Comparison of ENCODE assay signal across 15 cellular contexts in genomic region chr16:87603684-87604571, GRCh38. TPM values are rescaled to one million over a fixed set of nuclear protein-coding genes. Genes with fewer than 3 reads are reported as not detected.
A peak's percentile ranks its signal among the peaks of the same experiment; 100 is the strongest.
DNase-seq lines count a peak whose midpoint lies in the region; ATAC-seq, FAIRE-seq and TF ChIP-seq lines count a peak whose summit lies in the region.
"Had no signal": no experiment of that assay in that cellular context is flagged by ENCODE, and none has a peak within 500 bp of the region (broad histone marks: within the 10 kb centered on the region; RNA-seq: fewer than 3 reads in every experiment).

No MANE protein-coding gene starts in this region.

- H3K27me3 Mint-ChIP-seq in astrocyte (ENCODE audit: low read depth, unreplicated experiment) (peaks cover 46% of the 10 kb centered on the region), nephron (ENCODE audit: low read depth) (peaks cover 59% of the 10 kb centered on the region)
- H3K27me3 Mint-ChIP-seq in activated naive CD4-positive, alpha-beta T cell treated with anti-CD3 and anti-CD28 coated beads, Interleukin-2, amount 10 ng/mL, durations not matched to agents 7 days and 5 days: peaks cover 59% of the 10 kb centered on the region

- peak overlapping the region; percentile 71; the same call in 1 of the 2 replicates for H3K9ac ChIP-seq in HUES64 (ENCODE audit: low read depth, low read length)
- no peak overlapping the region for H3K9ac ChIP-seq in astrocyte (ENCODE audit: low read length)

- FAIRE-seq in astrocyte (lab: Jason Lieb, UNC): no peak
- FAIRE-seq: endometrium had no signal

- ATAC-seq in GM18502 (IDR thresholded peaks at IDR 0.05; ENCODE audit: poor library complexity, unreplicated experiment): no peak

- no peak overlapping the region for H2AFZ ChIP-seq in astrocyte (ENCODE audit: low read depth, low read length)

- peak; percentile 85 for DNase-seq in DMS 273 (lab: John Stamatoyannopoulos, UW; ENCODE audit: unreplicated experiment)
- no peak for DNase-seq in DMS 273 treated with DMSO at 0.1 percent for 48 hours (lab: John Stamatoyannopoulos, UW)
- DNase-seq in astrocyte (ENCODE audit: low read depth): no peak
- no peak for DNase-seq in NK-92 treated with Interleukin-12 subunit alpha and Interleukin-12 subunit beta, amount 100 ng/mL, for 24 hours (lab: John Stamatoyannopoulos, UW)
- DNase-seq in activated naive CD4-positive, alpha-beta T cell treated with anti-CD3 and anti-CD28 coated beads, Interleukin-2, amount 10 ng/mL, durations not matched to agents 7 days and 5 days: no peak
- DNase-seq: GDM1, immature natural killer cell, NCI-H187 had no signal

- no peaks in the 10 kb centered on the region for H3K36me3 ChIP-seq in HUES64 (ENCODE audit: insufficient read depth, low read length)
- H3K36me3 ChIP-seq in astrocyte (ENCODE audit: insufficient read depth, low read length): no peaks in the 10 kb centered on the region

- H3K36me3 Mint-ChIP-seq in astrocyte (ENCODE audit: low read depth, unreplicated experiment) (peaks cover 10% of the 10 kb centered on the region), nephron (ENCODE audit: low read depth) (no peaks in the 10 kb centered on the region)
- no peaks in the 10 kb centered on the region for H3K36me3 Mint-ChIP-seq in activated naive CD4-positive, alpha-beta T cell treated with anti-CD3 and anti-CD28 coated beads, Interleukin-2, amount 10 ng/mL, durations not matched to agents 7 days and 5 days
- H3K36me3 Mint-ChIP-seq: immature natural killer cell had no signal

- CTCF ChIA-PET in activated naive CD4-positive, alpha-beta T cell treated with anti-CD3 and anti-CD28 coated beads, Interleukin-2, amount 10 ng/mL, durations not matched to agents 7 days and 5 days (lab: Charles Lee): interaction anchor here (0.6 kb wide), 1 partner anchor 341 kb away, joined by 3 read pairs; no protein-coding TSS in a partner anchor

- H3K9me3 Mint-ChIP-seq in astrocyte (ENCODE audit: unreplicated experiment) (peaks cover 2% of the 10 kb centered on the region), nephron (peaks cover 12% of the 10 kb centered on the region)
- H3K9me3 Mint-ChIP-seq in activated naive CD4-positive, alpha-beta T cell treated with anti-CD3 and anti-CD28 coated beads, Interleukin-2, amount 10 ng/mL, durations not matched to agents 7 days and 5 days: no peaks in the 10 kb centered on the region
- H3K9me3 Mint-ChIP-seq: activated naive CD4-positive, alpha-beta T cell treated with anti-CD3 and anti-CD28 coated beads, Interleukin-2, amount 50 U/mL, for 72 hours had no signal

- WGBS in HUES64: 13% methylated on average over 40 of the region's 40 CpGs

- no peak for TF ChIP-seq CTCF in astrocyte (IDR thresholded peaks at IDR 0.05; ENCODE audit: insufficient read depth, low read depth, low read length)
- TF ChIP-seq CTCF in nephron (IDR thresholded peaks at IDR 0.05; ENCODE audit: unreplicated experiment in 3 of 3): no peak

- H3K27me3 ChIP-seq in HUES64 (ENCODE audit: insufficient read depth, low read length): peaks cover 33% of the 10 kb centered on the region
- H3K27me3 ChIP-seq in astrocyte (ENCODE audit: insufficient read depth, low read length): peaks cover 71% of the 10 kb centered on the region

- no peak overlapping the region for H3K27ac ChIP-seq in HUES64 (ENCODE audit: low read depth, low read length)
- no peak overlapping the region for H3K27ac ChIP-seq in astrocyte (ENCODE audit: low read depth, low read length)
- H3K27ac ChIP-seq: 22Rv1, HL-60 had no signal

- H3K4me1 Mint-ChIP-seq in astrocyte (ENCODE audit: low read depth, unreplicated experiment) (no peaks in the 10 kb centered on the region), nephron (no peaks in the 10 kb centered on the region)
- H3K4me1 Mint-ChIP-seq in activated naive CD4-positive, alpha-beta T cell treated with anti-CD3 and anti-CD28 coated beads, Interleukin-2, amount 10 ng/mL, durations not matched to agents 7 days and 5 days: peaks cover 7% of the 10 kb centered on the region

- H3K27ac Mint-ChIP-seq in astrocyte (ENCODE audit: unreplicated experiment) (no peak overlapping the region), nephron (no peak overlapping the region)
- H3K27ac Mint-ChIP-seq in activated naive CD4-positive, alpha-beta T cell treated with anti-CD3 and anti-CD28 coated beads, Interleukin-2, amount 10 ng/mL, durations not matched to agents 7 days and 5 days: no peak overlapping the region
- H3K27ac Mint-ChIP-seq: activated naive CD4-positive, alpha-beta T cell treated with anti-CD3 and anti-CD28 coated beads, Interleukin-2, amount 50 U/mL, for 72 hours; immature natural killer cell had no signal

- peak overlapping the region; percentile 90 for H3K4me3 ChIP-seq in HUES64 (ENCODE audit: low read length)
- H3K4me3 ChIP-seq in astrocyte (ENCODE audit: insufficient read depth, low read depth, low read length): no peak overlapping the region

- no peak overlapping the region for H3K4me2 ChIP-seq in astrocyte (ENCODE audit: low read length)

- no peaks in the 10 kb centered on the region for H3K79me2 ChIP-seq in astrocyte (ENCODE audit: insufficient read depth, low read length)

- H3K9me3 ChIP-seq in HUES64 (ENCODE audit: insufficient read depth, low read depth, low read length) (no peaks in the 10 kb centered on the region), astrocyte (ENCODE audit: insufficient read depth, low read depth, low read length) (peaks cover 3% of the 10 kb centered on the region)

- H4K20me1 ChIP-seq in astrocyte (ENCODE audit: insufficient read depth, low read length): no peaks in the 10 kb centered on the region

- H3K4me3 Mint-ChIP-seq in astrocyte (ENCODE audit: unreplicated experiment) (peak overlapping the region; percentile 90), nephron (peak overlapping the region; percentile 83 to 86 (median 84))
- no peak overlapping the region for H3K4me3 Mint-ChIP-seq in activated naive CD4-positive, alpha-beta T cell treated with anti-CD3 and anti-CD28 coated beads, Interleukin-2, amount 10 ng/mL, durations not matched to agents 7 days and 5 days

- no peaks in the 10 kb centered on the region; the same call in 1 of the 2 replicates for H3K4me1 ChIP-seq in HUES64 (ENCODE audit: insufficient read depth, low read length)
- no peaks in the 10 kb centered on the region for H3K4me1 ChIP-seq in astrocyte (ENCODE audit: insufficient read depth, low read length)

RNA-seq across cellular contexts. Expression of gene JPH3, which starts 1.6 kb away (rescaled TPM):
- polyA plus RNA-seq in HUES64 (2013, experiment 1 of 2): 9.4 TPM
- 11.8 TPM for polyA plus RNA-seq in HUES64 (2013, experiment 2 of 2)
- 8.6 and 9.3 TPM in 2 replicates for total RNA-seq in astrocyte
- polyA plus RNA-seq: immature natural killer cell had no signal
